ENCODE assay signal across 24 cellular contexts in genomic region chr3:114846779-114847178, GRCh38.
DNase-seq lines count a peak whose midpoint lies in the region; ATAC-seq and TF ChIP-seq lines count a peak whose summit lies in the region.
"Had no signal": no experiment of that assay in that cellular context is flagged by ENCODE, and none has a peak within 500 bp of the region (broad histone marks: within the 10 kb centered on the region; RNA-seq: fewer than 3 reads in every experiment).

No MANE protein-coding gene starts in this region.

- DNase-seq in AG20443 (ENCODE audit: low spot score) (peak; percentile 25), caudate nucleus (lab: John Stamatoyannopoulos, UW) (no peak), right lobe of liver (no peak), thoracic aorta (ENCODE audit: low spot score) (no peak), NCI-H1417 (lab: John Stamatoyannopoulos, UW) (no peak), NCI-H510A (lab: John Stamatoyannopoulos, UW) (no peak), DMS153 (lab: John Stamatoyannopoulos, UW) (no peak)
- DNase-seq: activated CD4-positive, alpha-beta T cell treated with anti-CD3 and anti-CD28 coated beads, Interleukin-2, amount 50 U/mL, for 1 hour; activated CD8-positive, alpha-beta memory T cell treated with anti-CD3 and anti-CD28 coated beads, Interleukin-2, amount 50 U/mL, for 48 hours; activated gamma-delta T cell treated with Interleukin-2 at 50 U/mL for 16 hours; BE2C; Calu3; cerebellar nuclear complex; endodermal cell; heart right ventricle; Karpas-422; naive thymus-derived CD4-positive, alpha-beta T cell; NCI-H1436 treated with DMSO at 0.1 percent for 48 hours; NCI-H2171 treated with DMSO at 0.1 percent for 48 hours; NCI-H748 treated with DMSO at 0.1 percent for 48 hours; Right ventricle myocardium superior; stimulated activated naive CD8-positive, alpha-beta T cell treated with anti-CD3 and anti-CD28 coated beads, Interleukin-15, amount 100 ng/mL, for 72 hours; T-helper 1 cell had no signal

- H3K9me3 ChIP-seq in right lobe of liver (no peaks in the 10 kb centered on the region), thoracic aorta (no peaks in the 10 kb centered on the region)
- H3K9me3 ChIP-seq: BE2C, heart right ventricle had no signal

- TF ChIP-seq CTCF in right lobe of liver (IDR thresholded peaks at IDR 0.05), result no peak
- no peak for TF ChIP-seq CTCF in thoracic aorta (IDR thresholded peaks at IDR 0.05)

- H3K4me3 ChIP-seq in right lobe of liver (peak overlapping the region in 2 of 3 donors; percentile 15 to 23), thoracic aorta (peak overlapping the region; percentile 2)
- H3K4me3 ChIP-seq: heart right ventricle had no signal

- H3K36me3 ChIP-seq in right lobe of liver (no peaks in the 10 kb centered on the region), thoracic aorta (no peaks in the 10 kb centered on the region)
- H3K36me3 ChIP-seq: BE2C, heart right ventricle had no signal

- intact Hi-C loops in right lobe of liver (cut with DNase I), result no loop called here

- ATAC-seq in right lobe of liver (peak; percentile 63 to 70 (median 68)), thoracic aorta (ENCODE audit: insufficient number of reproducible peaks, low FRiP score, low read depth) (no peak)
- ATAC-seq: heart right ventricle; naive thymus-derived CD4-positive, alpha-beta T cell; stimulated activated naive CD8-positive, alpha-beta T cell treated with anti-CD3 and anti-CD28 coated beads, Interleukin-15, amount 100 ng/mL, for 72 hours had no signal

- H3K27ac ChIP-seq in caudate nucleus (ENCODE audit: low read depth, low read length) (peak overlapping the region; percentile 98), right lobe of liver (peak overlapping the region; percentile 28 to 91 (median 80)), thoracic aorta (peak overlapping the region in 1 of 2 donors; percentile 55)
- H3K27ac ChIP-seq: VCaP had no signal

- TF ChIP-seq POLR2A in right lobe of liver (IDR thresholded peaks at IDR 0.05), result no peak

- H3K27me3 ChIP-seq in right lobe of liver (no peaks in the 10 kb centered on the region), thoracic aorta (replicated peaks; ENCODE audit: insufficient read depth) (no peaks in the 10 kb centered on the region)
- H3K27me3 ChIP-seq: BE2C, heart right ventricle had no signal

- 40% methylated on average over 3 of the region's 3 CpGs for WGBS in right lobe of liver (ENCODE audit: insufficient coverage, low coverage, low lambda C conversion rate, missing lambda C conversion rate)

- H3K4me1 ChIP-seq in right lobe of liver, result peaks cover 0 to 42% (median 16%) of the 10 kb centered on the region in 4 donors
- H3K4me1 ChIP-seq in thoracic aorta (ENCODE audit: control insufficient read depth in 1 of 2, low read depth in 2 of 2), result peaks cover 20 to 33% of the 10 kb centered on the region in 2 donors
